Comparison of ENCODE assay signal across 8 cellular contexts in the genomic region with DNA sequence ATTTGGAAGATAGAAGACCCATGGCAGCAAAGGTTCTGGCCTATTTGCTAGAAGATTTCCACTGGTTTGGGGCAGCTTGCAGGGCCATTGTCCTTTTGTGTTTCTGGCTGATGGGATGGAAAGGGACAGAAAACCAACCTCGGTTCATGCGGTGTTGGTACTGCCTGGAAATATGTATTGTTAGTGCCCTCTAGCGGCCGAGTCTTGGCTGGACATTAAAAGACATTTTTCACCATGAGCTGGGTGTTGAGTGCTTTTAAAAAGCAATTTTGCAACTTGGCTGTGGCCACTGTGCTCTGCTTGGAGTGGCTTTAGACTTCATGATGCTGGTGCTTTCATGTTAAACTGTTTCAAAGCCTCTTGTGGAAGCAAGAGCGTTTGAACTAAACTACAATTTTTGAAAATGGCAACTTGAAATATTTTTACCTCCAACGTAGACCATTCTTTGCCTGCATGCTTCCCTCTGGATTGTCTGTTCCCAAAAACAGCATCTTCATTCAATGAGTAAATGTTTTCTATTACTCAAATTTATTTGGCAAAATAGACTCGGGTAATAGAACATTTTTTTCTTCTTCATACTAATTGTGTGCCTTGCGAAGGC.
A peak's percentile ranks its signal among the peaks of the same experiment; 100 is the strongest.
DNase-seq lines count a peak whose midpoint lies in the region; ATAC-seq, FAIRE-seq and TF ChIP-seq lines count a peak whose summit lies in the region.

No MANE protein-coding gene starts in this region.

- H3K9me3 ChIP-seq in left lung, result no peaks in the 10 kb centered on the region

- no peak overlapping the region for H3K4me3 Mint-ChIP-seq in chondrocyte (ENCODE audit: unreplicated experiment)

- no peaks in the 10 kb centered on the region for H3K4me1 ChIP-seq in left lung

- no peaks in the 10 kb centered on the region for H3K36me3 Mint-ChIP-seq in chondrocyte (ENCODE audit: low read depth)

- no peaks in the 10 kb centered on the region for H3K4me1 Mint-ChIP-seq in chondrocyte (ENCODE audit: low read depth)

- no peak overlapping the region for H3K27ac Mint-ChIP-seq in chondrocyte (ENCODE audit: unreplicated experiment)

- ATAC-seq in left lung, result peak; percentile 92

- H3K27me3 ChIP-seq in left lung, result peaks cover 0 to 46% of the 10 kb centered on the region in 2 donors

- FAIRE-seq in H54 (lab: Jason Lieb, UNC), result peak; percentile 50

- no peaks in the 10 kb centered on the region for H3K36me3 ChIP-seq in left lung

- H3K9me3 Mint-ChIP-seq in chondrocyte (ENCODE audit: low read depth), result no peaks in the 10 kb centered on the region

- intact Hi-C loops in left lung (cut with DNase I), result loop anchor here in 1 of 2 donors (5.0 to 10.0 kb wide), 2 partner anchors 344 to 526 kb away; no protein-coding TSS in a partner anchor

- H3K27me3 Mint-ChIP-seq in chondrocyte (ENCODE audit: low read depth), result peaks cover 15% of the 10 kb centered on the region

- DNase-seq in H54 (ENCODE audit: insufficient read length, low spot score) (peak; percentile 36), NCI-H345 treated with DMSO at 0.1 percent for 48 hours (lab: John Stamatoyannopoulos, UW; ENCODE audit: unreplicated experiment) (peak; percentile 68), chondrocyte (ENCODE audit: low spot score) (no peak), left lung (peak in 1 of 2 donors; percentile 53), cortex of kidney (lab: John Stamatoyannopoulos, UW) (no peak)
- DNase-seq in activated CD4-positive, alpha-beta T cell treated with anti-CD3 and anti-CD28 coated beads for 24 hours (ENCODE audit: low read depth in 2 of 2), result peak; percentile 32 to 47
- peak; percentile 5 to 24 (median 12) for DNase-seq in stimulated activated CD4-positive, alpha-beta T cell treated with anti-CD3 and anti-CD28 coated beads, TNF-alpha, amount 100 ng/mL, for 1 hour (ENCODE audit: low read depth in 3 of 3, low spot score in 1 of 3)

- no peak overlapping the region for H3K27ac ChIP-seq in C4-2B
- no peak overlapping the region for H3K27ac ChIP-seq in left lung

- no peak overlapping the region for H3K4me3 ChIP-seq in left lung

- no peak for TF ChIP-seq POLR2A in H54 (IDR thresholded peaks at IDR 0.05; ENCODE audit: low read depth, low read length)

- TF ChIP-seq CTCF in C4-2B (conservative IDR thresholded peaks at IDR 0.05), result peak; percentile 81
- TF ChIP-seq CTCF in chondrocyte (IDR thresholded peaks at IDR 0.05), result peak; percentile 84
- TF ChIP-seq CTCF in left lung (IDR thresholded peaks at IDR 0.05), result peak; percentile 53 to 69

Comparison
In these comparisons a context has a peak if more than half of its experiments do, and no peak if none do; other contexts are left out.
1. DNase-seq: peak in H54 (single experiment), NCI-H345 treated with DMSO at 0.1 percent for 48 hours (single experiment), activated CD4-positive, alpha-beta T cell treated with anti-CD3 and anti-CD28 coated beads for 24 hours (2 of 2) and stimulated activated CD4-positive, alpha-beta T cell treated with anti-CD3 and anti-CD28 coated beads, TNF-alpha, amount 100 ng/mL, for 1 hour (3 of 3); none in chondrocyte (single experiment) and cortex of kidney (single experiment).
2. Peak in every context shown above with its lines, with median percentiles within 50 percentile points of each other: CTCF ChIP-seq.